ENCODE assay signal across 8 cellular contexts in genomic region chr2:168336786-168337388, GRCh38.
DNase-seq lines count a peak whose midpoint lies in the region; ATAC-seq and TF ChIP-seq lines count a peak whose summit lies in the region.

No MANE protein-coding gene starts in this region.

- TF ChIP-seq CTCF in brain microvascular endothelial cell (IDR thresholded peaks at IDR 0.05; ENCODE audit: low read depth, low read length, missing control alignments), result peak; percentile 58
- TF ChIP-seq CTCF in gastrocnemius medialis (IDR thresholded peaks at IDR 0.05 in 4 of 5, conservative IDR thresholded peaks at IDR 0.05 in 1 of 5), result no peak

- H3K27me3 ChIP-seq in brain microvascular endothelial cell (replicated peaks) (no peaks in the 10 kb centered on the region), gastrocnemius medialis (no peaks in the 10 kb centered on the region)

- no peak for TF ChIP-seq POLR2A in gastrocnemius medialis (IDR thresholded peaks at IDR 0.05)

- peaks cover 0 to 3% (median 0%) of the 10 kb centered on the region in 9 donors for H3K9me3 Mint-ChIP-seq in naive thymus-derived CD8-positive, alpha-beta T cell

- no peak overlapping the region for H3K27ac Mint-ChIP-seq in naive thymus-derived CD8-positive, alpha-beta T cell

- POLR2A ChIA-PET in naive thymus-derived CD8-positive, alpha-beta T cell (lab: Charles Lee), result no interaction called here

- no peaks in the 10 kb centered on the region for H3K4me1 ChIP-seq in gastrocnemius medialis

- H3K9me3 ChIP-seq in gastrocnemius medialis, result no peaks in the 10 kb centered on the region

- no peak overlapping the region for H3K4me3 ChIP-seq in brain microvascular endothelial cell (ENCODE audit: low read depth, low read length)
- H3K4me3 ChIP-seq in gastrocnemius medialis, result no peak overlapping the region

- H3K36me3 ChIP-seq in brain microvascular endothelial cell (replicated peaks), result no peaks in the 10 kb centered on the region
- H3K36me3 ChIP-seq in gastrocnemius medialis, result no peaks in the 10 kb centered on the region

- ATAC-seq in HG03520 (IDR thresholded peaks at IDR 0.05; ENCODE audit: unreplicated experiment) (peak; percentile 88), gastrocnemius medialis (no peak)
- peak; percentile 89 to 97 for ATAC-seq in naive thymus-derived CD8-positive, alpha-beta T cell

- H3K27ac ChIP-seq in brain microvascular endothelial cell, result no peak overlapping the region
- no peak overlapping the region for H3K27ac ChIP-seq in gastrocnemius medialis

- DNase-seq in NCI-H1417 (lab: John Stamatoyannopoulos, UW) (peak in 2 of 3 experiments; percentile 8 to 18), NCI-H1417 treated with DMSO at 0.1 percent for 48 hours (lab: John Stamatoyannopoulos, UW) (no peak), SW 1271 (lab: John Stamatoyannopoulos, UW) (peak; percentile 3 to 8), brain microvascular endothelial cell (no peak), gastrocnemius medialis (no peak), UCSD-AML1 (lab: John Stamatoyannopoulos, UW; ENCODE audit: unreplicated experiment) (no peak)
- DNase-seq in naive thymus-derived CD8-positive, alpha-beta T cell, result peak; percentile 10 to 72 (median 40)

- intact Hi-C loops in gastrocnemius medialis (cut with DNase I; ENCODE audit: low total_unique reads), result no loop called here

- H3K27me3 Mint-ChIP-seq in naive thymus-derived CD8-positive, alpha-beta T cell, result peaks cover 0 to 8% (median 0%) of the 10 kb centered on the region in 5 donors

- H3K4me1 Mint-ChIP-seq in naive thymus-derived CD8-positive, alpha-beta T cell, result peaks cover 0 to 10% (median 3%) of the 10 kb centered on the region in 4 donors

- peaks cover 0 to 1% (median 0%) of the 10 kb centered on the region in 3 donors for H3K36me3 Mint-ChIP-seq in naive thymus-derived CD8-positive, alpha-beta T cell

- H3K4me3 Mint-ChIP-seq in naive thymus-derived CD8-positive, alpha-beta T cell, result no peak overlapping the region

- in situ Hi-C loops in brain microvascular endothelial cell (cut with HindIII; ENCODE audit: low pct_ligation_motif_present, low sequenced_read_pairs), result no loop called here
- in situ Hi-C loops in gastrocnemius medialis (cut with MboI; ENCODE audit: low sequenced_read_pairs in 4 of 4), result loop anchor here in 1 of 4 donors (25.0 kb wide), 1 partner anchor 350 kb away; no protein-coding TSS in a partner anchor

Comparison
In these comparisons a context has a peak if more than half of its experiments do, and no peak if none do; other contexts are left out.
1. DNase-seq: peak in NCI-H1417 (2 of 3), SW 1271 (2 of 2) and naive thymus-derived CD8-positive, alpha-beta T cell (10 of 10); none in NCI-H1417 treated with DMSO at 0.1 percent for 48 hours (single experiment), brain microvascular endothelial cell (single experiment), gastrocnemius medialis (0 of 2) and UCSD-AML1 (single experiment).
2. ATAC-seq: peak in HG03520 (single experiment) and naive thymus-derived CD8-positive, alpha-beta T cell (2 of 2); none in gastrocnemius medialis (0 of 2).